18 cellular contexts compared by ENCODE assay signal in the genomic region with DNA sequence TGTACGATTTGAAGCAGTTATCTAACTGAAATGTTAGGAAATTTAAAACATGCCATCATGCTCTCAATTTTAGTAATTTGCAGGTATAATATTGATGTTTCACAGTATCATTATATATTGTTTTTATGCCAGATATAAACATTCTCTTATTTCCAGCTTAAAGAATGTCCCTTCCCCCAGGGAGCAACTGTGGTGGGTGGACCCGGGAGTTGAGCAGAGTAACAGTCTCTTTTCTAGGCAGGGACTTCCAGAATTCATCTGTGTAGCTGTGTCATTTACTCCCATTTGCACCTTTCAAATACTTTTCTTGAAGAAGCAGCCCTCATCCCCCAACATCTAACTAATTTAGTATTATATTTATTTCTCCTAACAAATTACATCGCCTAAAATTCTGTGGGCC.
"Had no signal": no experiment of that assay in that cellular context is flagged by ENCODE, and none has a peak within 500 bp of the region (broad histone marks: within the 10 kb centered on the region; RNA-seq: fewer than 3 reads in every experiment).

No MANE protein-coding gene starts in this region.

- H3K9me3 Mint-ChIP-seq: activated naive CD4-positive, alpha-beta T cell treated with anti-CD3 and anti-CD28 coated beads, Interleukin-2, amount 50 U/mL, for 24 hours; dendritic cell treated with granulocyte-macrophage colony-stimulating factor and Interleukin-4, amounts not matched to agents 40 ng/mL and 50 ng/mL, for 4 days; immature natural killer cell; nephron; stimulated activated naive B cell treated with anti-CD40 and anti-IgM and Interleukin-4, amounts not matched to agents 10 μg/mL and 1 μg/mL and 100 μg/mL, for 72 hours had no signal

- H3K27me3 Mint-ChIP-seq: activated naive CD4-positive, alpha-beta T cell treated with anti-CD3 and anti-CD28 coated beads, Interleukin-2, amount 50 U/mL, for 24 hours; dendritic cell treated with granulocyte-macrophage colony-stimulating factor and Interleukin-4, amounts not matched to agents 40 ng/mL and 50 ng/mL, for 4 days; stimulated activated naive B cell treated with anti-CD40 and anti-IgM and Interleukin-4, amounts not matched to agents 10 μg/mL and 1 μg/mL and 100 μg/mL, for 72 hours had no signal

- H3K27me3 ChIP-seq: esophagus squamous epithelium, heart right ventricle, sigmoid colon, spleen, upper lobe of right lung had no signal

- H3K4me3 ChIP-seq: esophagus squamous epithelium, heart right ventricle, sigmoid colon, spleen, thoracic aorta, upper lobe of right lung had no signal

- H3K4me3 Mint-ChIP-seq: activated naive CD4-positive, alpha-beta T cell treated with anti-CD3 and anti-CD28 coated beads, Interleukin-2, amount 50 U/mL, for 24 hours; dendritic cell treated with granulocyte-macrophage colony-stimulating factor and Interleukin-4, amounts not matched to agents 40 ng/mL and 50 ng/mL, for 4 days; immature natural killer cell; nephron; stimulated activated naive B cell treated with anti-CD40 and anti-IgM and Interleukin-4, amounts not matched to agents 10 μg/mL and 1 μg/mL and 100 μg/mL, for 72 hours had no signal

- H3K27ac Mint-ChIP-seq: activated naive CD4-positive, alpha-beta T cell treated with anti-CD3 and anti-CD28 coated beads, Interleukin-2, amount 50 U/mL, for 24 hours; dendritic cell treated with granulocyte-macrophage colony-stimulating factor and Interleukin-4, amounts not matched to agents 40 ng/mL and 50 ng/mL, for 4 days; immature natural killer cell; nephron; stimulated activated naive B cell treated with anti-CD40 and anti-IgM and Interleukin-4, amounts not matched to agents 10 μg/mL and 1 μg/mL and 100 μg/mL, for 72 hours had no signal

- DNase-seq: activated CD4-positive, alpha-beta T cell treated with anti-CD3 and anti-CD28 coated beads for 1 hour; activated CD4-positive, alpha-beta T cell treated with anti-CD3 and anti-CD28 coated beads, Interleukin-2, amount 50 U/mL, for 4 hours; activated gamma-delta T cell; effector CD8-positive, alpha-beta T cell; esophagus squamous epithelium; heart right ventricle; immature natural killer cell; nucleus accumbens; posterior cingulate gyrus; sigmoid colon; spleen; stimulated activated CD4-positive, alpha-beta T cell treated with anti-CD3 and anti-CD28 coated beads, Interleukin-4, amount 100 ng/mL, for 4 hours; stimulated activated naive B cell treated with anti-CD40 and anti-IgM and Interleukin-4, amounts not matched to agents 10 μg/mL and 1 μg/mL and 100 μg/mL, for 72 hours; upper lobe of right lung had no signal

- ATAC-seq: heart right ventricle, upper lobe of right lung had no signal

- H3K27ac ChIP-seq: esophagus squamous epithelium, heart right ventricle, sigmoid colon, spleen, thoracic aorta, upper lobe of right lung had no signal

- H3K36me3 ChIP-seq: esophagus squamous epithelium, heart right ventricle, sigmoid colon, spleen, thoracic aorta, upper lobe of right lung had no signal

- H3K9me3 ChIP-seq: esophagus squamous epithelium, heart right ventricle, sigmoid colon, spleen, thoracic aorta, upper lobe of right lung had no signal
